ENCODE assay signal across 1 cellular context in the genomic region with DNA sequence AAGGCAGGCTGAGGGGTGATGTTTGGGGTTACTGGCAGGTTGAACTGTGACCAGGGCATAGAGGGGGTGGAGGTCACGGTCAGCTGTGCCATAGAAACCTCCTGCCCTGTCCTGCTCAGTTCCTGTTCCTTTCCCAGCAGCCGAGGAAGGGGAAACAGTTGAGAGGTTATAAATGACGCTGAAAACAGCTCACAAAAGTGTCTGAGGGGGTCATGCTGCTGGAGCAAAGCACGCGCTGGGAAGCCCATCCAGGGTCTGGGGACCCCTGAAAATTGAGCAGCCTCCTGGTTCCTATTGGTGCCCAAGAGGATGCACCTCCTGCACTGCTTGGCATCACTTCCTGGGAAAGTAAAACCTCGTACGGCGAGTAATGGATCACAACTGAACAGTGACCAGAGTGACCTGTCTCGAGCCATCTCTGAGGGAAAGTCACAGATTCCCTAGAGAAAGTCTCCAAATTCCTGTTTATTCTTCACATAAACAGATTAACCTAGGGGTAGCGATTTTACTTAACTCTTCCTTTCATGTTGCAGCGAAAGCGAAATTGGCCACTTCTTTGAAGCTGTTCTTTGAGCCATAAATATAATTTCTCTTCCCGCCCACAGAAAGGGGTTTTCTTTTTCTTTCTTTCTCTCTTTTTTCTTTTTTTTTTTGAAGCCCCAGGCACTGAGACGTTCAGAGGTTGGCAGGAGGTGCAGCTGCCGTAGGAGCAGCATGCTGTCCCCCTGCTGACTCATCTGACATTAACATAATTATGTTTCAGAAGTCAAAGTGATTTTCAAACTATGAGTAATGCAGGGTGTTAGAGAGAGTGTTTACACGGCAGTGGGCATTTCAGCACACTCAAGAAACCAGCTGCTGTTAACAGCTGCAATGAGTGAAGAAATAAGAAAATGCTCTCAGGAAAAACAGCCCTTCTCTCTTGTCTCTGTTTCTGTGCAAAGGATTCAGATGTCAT.
TF ChIP-seq lines count a peak whose summit lies in the region.

No MANE protein-coding gene starts in this region.

TF ChIP-seq in HEK293, 187 proteins besides CTCF, POLR2A, EP300 and RAD21 (continued from another document):
- TF ChIP-seq, protein P1, sequence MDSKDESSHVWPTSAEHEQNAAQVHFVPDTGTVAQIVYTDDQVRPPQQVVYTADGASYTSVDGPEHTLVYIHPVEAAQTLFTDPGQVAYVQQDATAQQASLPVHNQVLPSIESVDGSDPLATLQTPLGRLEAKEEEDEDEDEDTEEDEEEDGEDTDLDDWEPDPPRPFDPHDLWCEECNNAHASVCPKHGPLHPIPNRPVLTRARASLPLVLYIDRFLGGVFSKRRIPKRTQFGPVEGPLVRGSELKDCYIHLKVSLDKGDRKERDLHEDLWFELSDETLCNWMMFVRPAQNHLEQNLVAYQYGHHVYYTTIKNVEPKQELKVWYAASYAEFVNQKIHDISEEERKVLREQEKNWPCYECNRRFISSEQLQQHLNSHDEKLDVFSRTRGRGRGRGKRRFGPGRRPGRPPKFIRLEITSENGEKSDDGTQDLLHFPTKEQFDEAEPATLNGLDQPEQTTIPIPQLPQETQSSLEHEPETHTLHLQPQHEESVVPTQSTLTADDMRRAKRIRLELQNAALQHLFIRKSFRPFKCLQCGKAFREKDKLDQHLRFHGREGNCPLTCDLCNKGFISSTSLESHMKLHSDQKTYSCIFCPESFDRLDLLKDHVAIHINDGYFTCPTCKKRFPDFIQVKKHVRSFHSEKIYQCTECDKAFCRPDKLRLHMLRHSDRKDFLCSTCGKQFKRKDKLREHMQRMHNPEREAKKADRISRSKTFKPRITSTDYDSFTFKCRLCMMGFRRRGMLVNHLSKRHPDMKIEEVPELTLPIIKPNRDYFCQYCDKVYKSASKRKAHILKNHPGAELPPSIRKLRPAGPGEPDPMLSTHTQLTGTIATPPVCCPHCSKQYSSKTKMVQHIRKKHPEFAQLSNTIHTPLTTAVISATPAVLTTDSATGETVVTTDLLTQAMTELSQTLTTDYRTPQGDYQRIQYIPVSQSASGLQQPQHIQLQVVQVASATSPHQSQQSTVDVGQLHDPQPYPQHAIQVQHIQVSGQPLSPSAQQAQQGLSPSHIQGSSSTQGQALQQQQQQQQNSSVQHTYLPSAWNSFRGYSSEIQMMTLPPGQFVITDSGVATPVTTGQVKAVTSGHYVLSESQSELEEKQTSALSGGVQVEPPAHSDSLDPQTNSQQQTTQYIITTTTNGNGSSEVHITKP (tag by site-specific recombination; IDR thresholded peaks at IDR 0.05), result peak; percentile 63
- TF ChIP-seq ZNF341 (tag by site-specific recombination; IDR thresholded peaks at IDR 0.05; ENCODE audit: low read depth) (peak; percentile 93), ZNF157 (tag by site-specific recombination; IDR thresholded peaks at IDR 0.05) (no peak), ZNF677 (tag by site-specific recombination; IDR thresholded peaks at IDR 0.05) (no peak), EGR2 (tag by site-specific recombination; IDR thresholded peaks at IDR 0.05; ENCODE audit: low read depth) (0 out of 2 replicates have a peak, but pooled peaks have one; percentile 16), RBAK (tag by site-specific recombination; IDR thresholded peaks at IDR 0.05) (no peak), ZFP3 (tag by site-specific recombination; IDR thresholded peaks at IDR 0.05; ENCODE audit: low read depth) (no peak), ZNF600 (tag by site-specific recombination; IDR thresholded peaks at IDR 0.05) (peak; percentile 55; the same call in 1 of the 2 replicates), ZEB2 (tag by site-specific recombination; IDR thresholded peaks at IDR 0.05) (peak; percentile 93), GLI2 (tag by site-specific recombination; IDR thresholded peaks at IDR 0.05; ENCODE audit: borderline replicate concordance, low read depth) (no peak), ZNF843 (tag by site-specific recombination; IDR thresholded peaks at IDR 0.05) (peak; percentile 70), ZBTB8A (tag by site-specific recombination; IDR thresholded peaks at IDR 0.05) (peak; percentile 71; the same call in 1 of the 2 replicates), OVOL3 (tag by site-specific recombination; IDR thresholded peaks at IDR 0.05) (no peak), KLF9 (tag by site-specific recombination; IDR thresholded peaks at IDR 0.05; ENCODE audit: low read depth) (no peak), KLF10 (tag by site-specific recombination; IDR thresholded peaks at IDR 0.05) (peak; percentile 85), ZNF785 (tag by site-specific recombination; IDR thresholded peaks at IDR 0.05) (no peak), ZNF274 (IDR thresholded peaks at IDR 0.05; ENCODE audit: low read length) (no peak), ZNF274 (tag by site-specific recombination; IDR thresholded peaks at IDR 0.05; ENCODE audit: borderline replicate concordance) (no peak), KLF8 (tag by site-specific recombination; IDR thresholded peaks at IDR 0.05) (peak; percentile 76), GLI4 (tag by site-specific recombination; IDR thresholded peaks at IDR 0.05) (no peak), ZBTB48 (tag by site-specific recombination; IDR thresholded peaks at IDR 0.05) (peak; percentile 94), ZNF2 (tag by site-specific recombination; IDR thresholded peaks at IDR 0.05) (peak; percentile 87), ZBTB21 (tag by site-specific recombination; IDR thresholded peaks at IDR 0.05) (peak; percentile 76; the same call in 1 of the 2 replicates), ZNF37A (tag by site-specific recombination; IDR thresholded peaks at IDR 0.05) (no peak)
- TF ChIP-seq, protein P2, sequence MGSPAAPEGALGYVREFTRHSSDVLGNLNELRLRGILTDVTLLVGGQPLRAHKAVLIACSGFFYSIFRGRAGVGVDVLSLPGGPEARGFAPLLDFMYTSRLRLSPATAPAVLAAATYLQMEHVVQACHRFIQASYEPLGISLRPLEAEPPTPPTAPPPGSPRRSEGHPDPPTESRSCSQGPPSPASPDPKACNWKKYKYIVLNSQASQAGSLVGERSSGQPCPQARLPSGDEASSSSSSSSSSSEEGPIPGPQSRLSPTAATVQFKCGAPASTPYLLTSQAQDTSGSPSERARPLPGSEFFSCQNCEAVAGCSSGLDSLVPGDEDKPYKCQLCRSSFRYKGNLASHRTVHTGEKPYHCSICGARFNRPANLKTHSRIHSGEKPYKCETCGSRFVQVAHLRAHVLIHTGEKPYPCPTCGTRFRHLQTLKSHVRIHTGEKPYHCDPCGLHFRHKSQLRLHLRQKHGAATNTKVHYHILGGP (tag by site-specific recombination; IDR thresholded peaks at IDR 0.05), result no peak
- TF ChIP-seq, protein P3, sequence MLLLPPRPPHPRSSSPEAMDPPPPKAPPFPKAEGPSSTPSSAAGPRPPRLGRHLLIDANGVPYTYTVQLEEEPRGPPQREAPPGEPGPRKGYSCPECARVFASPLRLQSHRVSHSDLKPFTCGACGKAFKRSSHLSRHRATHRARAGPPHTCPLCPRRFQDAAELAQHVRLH (tag by site-specific recombination; IDR thresholded peaks at IDR 0.05), result no peak
- TF ChIP-seq, protein P4, sequence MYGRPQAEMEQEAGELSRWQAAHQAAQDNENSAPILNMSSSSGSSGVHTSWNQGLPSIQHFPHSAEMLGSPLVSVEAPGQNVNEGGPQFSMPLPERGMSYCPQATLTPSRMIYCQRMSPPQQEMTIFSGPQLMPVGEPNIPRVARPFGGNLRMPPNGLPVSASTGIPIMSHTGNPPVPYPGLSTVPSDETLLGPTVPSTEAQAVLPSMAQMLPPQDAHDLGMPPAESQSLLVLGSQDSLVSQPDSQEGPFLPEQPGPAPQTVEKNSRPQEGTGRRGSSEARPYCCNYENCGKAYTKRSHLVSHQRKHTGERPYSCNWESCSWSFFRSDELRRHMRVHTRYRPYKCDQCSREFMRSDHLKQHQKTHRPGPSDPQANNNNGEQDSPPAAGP (tag by site-specific recombination; IDR thresholded peaks at IDR 0.05), result peak; percentile 58; the same call in 1 of the 2 replicates
- TF ChIP-seq, protein P5, sequence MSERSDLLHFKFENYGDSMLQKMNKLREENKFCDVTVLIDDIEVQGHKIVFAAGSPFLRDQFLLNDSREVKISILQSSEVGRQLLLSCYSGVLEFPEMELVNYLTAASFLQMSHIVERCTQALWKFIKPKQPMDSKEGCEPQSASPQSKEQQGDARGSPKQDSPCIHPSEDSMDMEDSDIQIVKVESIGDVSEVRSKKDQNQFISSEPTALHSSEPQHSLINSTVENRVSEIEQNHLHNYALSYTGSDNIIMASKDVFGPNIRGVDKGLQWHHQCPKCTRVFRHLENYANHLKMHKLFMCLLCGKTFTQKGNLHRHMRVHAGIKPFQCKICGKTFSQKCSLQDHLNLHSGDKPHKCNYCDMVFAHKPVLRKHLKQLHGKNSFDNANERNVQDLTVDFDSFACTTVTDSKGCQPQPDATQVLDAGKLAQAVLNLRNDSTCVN (tag by site-specific recombination; optimal IDR thresholded peaks at IDR 0.05), result no peak
- TF ChIP-seq, protein P6, sequence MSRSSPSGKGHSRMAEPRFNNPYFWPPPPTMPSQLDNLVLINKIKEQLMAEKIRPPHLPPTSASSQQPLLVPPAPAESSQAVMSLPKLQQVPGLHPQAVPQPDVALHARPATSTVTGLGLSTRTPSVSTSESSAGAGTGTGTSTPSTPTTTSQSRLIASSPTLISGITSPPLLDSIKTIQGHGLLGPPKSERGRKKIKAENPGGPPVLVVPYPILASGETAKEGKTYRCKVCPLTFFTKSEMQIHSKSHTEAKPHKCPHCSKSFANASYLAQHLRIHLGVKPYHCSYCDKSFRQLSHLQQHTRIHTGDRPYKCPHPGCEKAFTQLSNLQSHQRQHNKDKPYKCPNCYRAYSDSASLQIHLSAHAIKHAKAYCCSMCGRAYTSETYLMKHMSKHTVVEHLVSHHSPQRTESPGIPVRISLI (tag by site-specific recombination; IDR thresholded peaks at IDR 0.05), result peak; percentile 91
TF ChIP-seq in HEK293: peak in this region for 54.
